ENCODE assay signal across 1 cellular context in genomic region chr4:75639124-75639695, GRCh38.
A peak's percentile ranks its signal among the peaks of the same experiment; 100 is the strongest.
TF ChIP-seq lines count a peak whose summit lies in the region.

No MANE protein-coding gene starts in this region.

TF ChIP-seq in K562, 482 proteins besides CTCF, POLR2A, EP300 and RAD21:
- TF ChIP-seq TFE3 (CRISPR knock-in tag; IDR thresholded peaks at IDR 0.05) (no peak), NFE2L1 (tag; IDR thresholded peaks at IDR 0.05; ENCODE audit: borderline replicate concordance, low read depth) (no peak), HES1 (IDR thresholded peaks at IDR 0.05; ENCODE audit: low read depth) (no peak), MCM5 (IDR thresholded peaks at IDR 0.05; ENCODE audit: low read depth) (no peak), CEBPB (tag; IDR thresholded peaks at IDR 0.05) (peak; percentile 41)
